Comparison of ENCODE assay signal across 21 cellular contexts in the genomic region with DNA sequence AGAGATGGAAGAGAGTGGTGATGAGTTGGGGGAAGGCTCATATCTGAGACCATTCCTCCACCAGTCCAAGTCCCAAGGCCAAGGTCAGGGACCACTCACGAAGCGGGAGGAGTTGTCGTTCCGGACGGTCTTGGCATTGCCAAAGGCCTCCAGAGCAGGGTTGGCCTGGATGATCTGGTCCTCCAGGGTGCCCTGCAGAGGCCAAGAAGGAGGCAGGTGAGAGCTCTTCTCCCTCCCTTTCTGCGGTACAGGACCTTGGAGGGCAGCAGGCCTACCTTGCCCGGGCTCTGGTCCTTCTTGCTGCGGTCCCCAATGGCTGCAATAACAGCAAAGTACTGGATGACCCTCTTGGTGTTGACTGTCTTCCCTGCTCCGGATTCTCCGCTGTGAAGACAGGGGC. TPM values are rescaled to one million over a fixed set of nuclear protein-coding genes. Genes with fewer than 3 reads are reported as not detected.
DNase-seq lines count a peak whose midpoint lies in the region; ATAC-seq, FAIRE-seq and TF ChIP-seq lines count a peak whose summit lies in the region.
"Had no signal": no experiment of that assay in that cellular context is flagged by ENCODE, and none has a peak within 500 bp of the region (broad histone marks: within the 10 kb centered on the region; RNA-seq: fewer than 3 reads in every experiment).

No MANE protein-coding gene starts in this region.

- WGBS in trophoblast cell (ENCODE audit: extremely low coverage, insufficient coverage, insufficient read length): no CpG with 5 or more reads among the region's 10 CpGs

- H2AK5ac ChIP-seq in trophoblast cell (ENCODE audit: low read length): no peak overlapping the region

- no peak overlapping the region for H4K8ac ChIP-seq in trophoblast cell (ENCODE audit: low read depth, low read length)

- H3K23ac ChIP-seq in trophoblast cell (ENCODE audit: low read length): no peak overlapping the region

- H3K27ac ChIP-seq in cingulate gyrus (ENCODE audit: low read depth, low read length): peak overlapping the region; percentile 94
- H3K27ac ChIP-seq in trophoblast cell (ENCODE audit: low read depth, low read length): no peak overlapping the region
- H3K27ac ChIP-seq in tibial artery: no peak overlapping the region
- H3K27ac ChIP-seq: GM23248, SJCRH30 had no signal

- H4K12ac ChIP-seq in trophoblast cell (ENCODE audit: low read depth, low read length): no peak overlapping the region

- H3K18ac ChIP-seq in trophoblast cell (ENCODE audit: low read length): no peak overlapping the region

- peak overlapping the region; percentile 21 for H3K4me3 ChIP-seq in trophoblast cell (ENCODE audit: low read depth, low read length)
- H3K4me3 ChIP-seq in tibial artery: no peak overlapping the region
- H3K4me3 ChIP-seq: GM23248, K562, SJCRH30 had no signal

- no peaks in the 10 kb centered on the region for H3K27me3 ChIP-seq in trophoblast cell (ENCODE audit: insufficient read depth, low read length)
- H3K27me3 ChIP-seq in tibial artery: peaks cover 0 to 15% of the 10 kb centered on the region in 2 donors
- H3K27me3 ChIP-seq: BE2C, SJCRH30 had no signal

- no peak for FAIRE-seq in D721Med (lab: Jason Lieb, UNC)
- FAIRE-seq: K562 had no signal

- TF ChIP-seq CTCF in natural killer cell (IDR thresholded peaks at IDR 0.05) (no peak), tibial artery (IDR thresholded peaks at IDR 0.05) (no peak), D721Med (IDR thresholded peaks at IDR 0.05; ENCODE audit: insufficient read depth, missing control alignments) (no peak)

- H3K27me3 Mint-ChIP-seq in natural killer cell treated with Interleukin-12 subunit alpha and Interleukin-12 subunit beta and Interleukin-15 and Interleukin-18, amount 100 ng/mL, for 72 hours: peaks cover 15 to 31% of the 10 kb centered on the region in 2 donors
- H3K27me3 Mint-ChIP-seq in natural killer cell (ENCODE audit: low read depth in 2 of 2): peaks cover 5 to 8% of the 10 kb centered on the region in 2 donors

- H3K4ac ChIP-seq in trophoblast cell (ENCODE audit: low read depth, low read length): no peak overlapping the region

- H2BK5ac ChIP-seq in trophoblast cell (ENCODE audit: low read depth, low read length, poor library complexity): no peak overlapping the region

- H2AFZ ChIP-seq in trophoblast cell (ENCODE audit: insufficient read depth, low read length, poor library complexity): no peak overlapping the region
- H2AFZ ChIP-seq: GM23248 had no signal

- no peak overlapping the region for H3K4me3 Mint-ChIP-seq in natural killer cell treated with Interleukin-12 subunit alpha and Interleukin-12 subunit beta and Interleukin-15 and Interleukin-18, amount 100 ng/mL, for 72 hours
- H3K4me3 Mint-ChIP-seq in natural killer cell: no peak overlapping the region
- H3K4me3 Mint-ChIP-seq: CD4-positive, alpha-beta memory T cell had no signal

- H4K91ac ChIP-seq in trophoblast cell (ENCODE audit: low read depth, low read length): no peak overlapping the region

- no peak overlapping the region for H3K14ac ChIP-seq in trophoblast cell (ENCODE audit: low read length)

- H3K9me3 Mint-ChIP-seq in natural killer cell treated with Interleukin-12 subunit alpha and Interleukin-12 subunit beta and Interleukin-15 and Interleukin-18, amount 100 ng/mL, for 72 hours: no peaks in the 10 kb centered on the region
- H3K9me3 Mint-ChIP-seq in natural killer cell: no peaks in the 10 kb centered on the region

- H3K27ac Mint-ChIP-seq in natural killer cell treated with Interleukin-12 subunit alpha and Interleukin-12 subunit beta and Interleukin-15 and Interleukin-18, amount 100 ng/mL, for 72 hours: no peak overlapping the region
- no peak overlapping the region for H3K27ac Mint-ChIP-seq in natural killer cell

- intact Hi-C loops in natural killer cell (cut with micrococcal nuclease) (no loop called here), tibial artery (cut with DNase I; ENCODE audit: low total_unique reads) (no loop called here)

- no peaks in the 10 kb centered on the region for H3K36me3 ChIP-seq in trophoblast cell (ENCODE audit: control insufficient read depth in 1 of 2, insufficient read depth in 2 of 2, low read length in 2 of 2)
- no peaks in the 10 kb centered on the region for H3K36me3 ChIP-seq in tibial artery
- H3K36me3 ChIP-seq: BE2C, SJCRH30 had no signal

- H3K36me3 Mint-ChIP-seq in natural killer cell treated with Interleukin-12 subunit alpha and Interleukin-12 subunit beta and Interleukin-15 and Interleukin-18, amount 100 ng/mL, for 72 hours: no peaks in the 10 kb centered on the region
- no peaks in the 10 kb centered on the region for H3K36me3 Mint-ChIP-seq in natural killer cell
- H3K36me3 Mint-ChIP-seq: CD4-positive, alpha-beta memory T cell had no signal

- peak; percentile 10 for DNase-seq in natural killer cell treated with Interleukin-12 subunit alpha and Interleukin-12 subunit beta and Interleukin-15 and Interleukin-18, amount 100 ng/mL, for 72 hours (ENCODE audit: low spot score)
- no peak for DNase-seq in natural killer cell
- DNase-seq in trophoblast cell: no peak
- peak; percentile 16 to 59 for DNase-seq in tibial artery
- no peak for DNase-seq in D721Med (ENCODE audit: insufficient read length, low spot score)
- DNase-seq in globus pallidus (ENCODE audit: low spot score): no peak
- DNase-seq: BE2C; CD4-positive, alpha-beta memory T cell; DMS79; GM23248; NCI-H1417 treated with DMSO at 0.1 percent for 48 hours; NCI-H1930; NCI-H748 treated with DMSO at 0.1 percent for 48 hours; OCI-M1; RPMI8226; SJCRH30 had no signal

- ATAC-seq in natural killer cell treated with Interleukin-12 subunit alpha and Interleukin-12 subunit beta and Interleukin-15 and Interleukin-18, amount 100 ng/mL, for 72 hours: no peak
- no peak for ATAC-seq in natural killer cell
- ATAC-seq in GM18502 (IDR thresholded peaks at IDR 0.05; ENCODE audit: poor library complexity, unreplicated experiment): no peak
- ATAC-seq: K562 had no signal

- H3K4me1 ChIP-seq in trophoblast cell (ENCODE audit: control insufficient read depth in 1 of 2, insufficient read depth in 2 of 2, low read length in 2 of 2) (peaks cover 4 to 5% of the 10 kb centered on the region in 2 experiments), tibial artery (no peaks in the 10 kb centered on the region)
- H3K4me1 ChIP-seq: BE2C had no signal

- no peak overlapping the region for H2BK120ac ChIP-seq in trophoblast cell (ENCODE audit: insufficient read depth, low read length, poor library complexity)

- H3K79me2 ChIP-seq in trophoblast cell (ENCODE audit: control insufficient read depth, insufficient read depth, low read length, poor library complexity): no peaks in the 10 kb centered on the region

- no peak overlapping the region for H3K4me2 ChIP-seq in trophoblast cell (ENCODE audit: low read length)

- H3K9ac ChIP-seq in trophoblast cell (ENCODE audit: low read length): no peak overlapping the region
- H3K9ac ChIP-seq: GM23248 had no signal

- H3K79me1 ChIP-seq in trophoblast cell (ENCODE audit: low read length): no peaks in the 10 kb centered on the region

- H3K9me3 ChIP-seq in trophoblast cell (ENCODE audit: insufficient read depth, low read depth, low read length): peaks cover 9% of the 10 kb centered on the region
- H3K9me3 ChIP-seq in tibial artery: no peaks in the 10 kb centered on the region
- H3K9me3 ChIP-seq: BE2C, SJCRH30 had no signal

- no peak overlapping the region for H2BK12ac ChIP-seq in trophoblast cell (ENCODE audit: low read length)

- no peaks in the 10 kb centered on the region for H3K4me1 Mint-ChIP-seq in natural killer cell treated with Interleukin-12 subunit alpha and Interleukin-12 subunit beta and Interleukin-15 and Interleukin-18, amount 100 ng/mL, for 72 hours (ENCODE audit: low read depth in 2 of 2)
- H3K4me1 Mint-ChIP-seq in natural killer cell: no peaks in the 10 kb centered on the region
- H3K4me1 Mint-ChIP-seq: CD4-positive, alpha-beta memory T cell had no signal

RNA-seq across cellular contexts. Expression of gene MYH7, which starts 4.0 kb away (rescaled TPM):
- not detected for total RNA-seq in natural killer cell treated with Interleukin-12 subunit alpha and Interleukin-12 subunit beta and Interleukin-15 and Interleukin-18, amount 100 ng/mL, for 72 hours
- total RNA-seq in natural killer cell: not detected
- not detected in 2 replicates for polyA plus RNA-seq in trophoblast cell (2013)
- total RNA-seq: CD4-positive, alpha-beta memory T cell; GM23248; K562; NCI-H460 had no signal
- polyA plus RNA-seq: AG04450; CD4-positive, alpha-beta memory T cell; GM23248; K562 had no signal

RNA-seq across cellular contexts. Expression of gene MYH6, which starts 23.4 kb away (rescaled TPM):
- under 1 TPM in 1 of 2 donors, not detected in 1; 0.28 TPM for total RNA-seq in natural killer cell treated with Interleukin-12 subunit alpha and Interleukin-12 subunit beta and Interleukin-15 and Interleukin-18, amount 100 ng/mL, for 72 hours
- total RNA-seq in natural killer cell: not detected
- 0.05 and 0.06 TPM in 2 replicates for polyA plus RNA-seq in trophoblast cell (2013)
- total RNA-seq: CD4-positive, alpha-beta memory T cell; GM23248; K562; NCI-H460; SJCRH30 had no signal
- polyA plus RNA-seq: AG04450; CD4-positive, alpha-beta memory T cell; GM23248; K562 had no signal

RNA-seq across cellular contexts. Expression of gene NGDN, which starts 38.0 kb away (rescaled TPM):
- total RNA-seq in natural killer cell treated with Interleukin-12 subunit alpha and Interleukin-12 subunit beta and Interleukin-15 and Interleukin-18, amount 100 ng/mL, for 72 hours: 10 to 100 TPM; 65.6 to 65.7 TPM
- 100 to 1,000 TPM; 110 to 136 (median 126) TPM for total RNA-seq in natural killer cell
- polyA plus RNA-seq in trophoblast cell (2013): 67.2 and 67.4 TPM in 2 replicates

RNA-seq across cellular contexts. Expression of gene CMTM5, which starts 54.6 kb away (rescaled TPM):
- not detected for total RNA-seq in natural killer cell treated with Interleukin-12 subunit alpha and Interleukin-12 subunit beta and Interleukin-15 and Interleukin-18, amount 100 ng/mL, for 72 hours
- 1 to 10 TPM in 2 of 3 donors, not detected in 1; 2.9 to 4.5 TPM for total RNA-seq in natural killer cell
- not detected in 2 replicates for polyA plus RNA-seq in trophoblast cell (2013)
- total RNA-seq: CD4-positive, alpha-beta memory T cell; GM23248; K562; NCI-H460 had no signal
- polyA plus RNA-seq: CD4-positive, alpha-beta memory T cell; GM23248 had no signal

RNA-seq across cellular contexts. Expression of gene IL25, which starts 58.9 kb away (rescaled TPM):
- total RNA-seq in natural killer cell treated with Interleukin-12 subunit alpha and Interleukin-12 subunit beta and Interleukin-15 and Interleukin-18, amount 100 ng/mL, for 72 hours: not detected
- not detected for total RNA-seq in natural killer cell
- not detected in 2 replicates for polyA plus RNA-seq in trophoblast cell (2013)
- total RNA-seq: CD4-positive, alpha-beta memory T cell; GM23248; K562; NCI-H460; SJCRH30 had no signal
- polyA plus RNA-seq: AG04450; CD4-positive, alpha-beta memory T cell; GM23248; K562 had no signal

Comparison
In these comparisons a context has a peak if more than half of its experiments do, and no peak if none do; other contexts are left out.
1. DNase-seq: peak in natural killer cell treated with Interleukin-12 subunit alpha and Interleukin-12 subunit beta and Interleukin-15 and Interleukin-18, amount 100 ng/mL, for 72 hours (single experiment) and tibial artery (2 of 2); none in natural killer cell (single experiment), trophoblast cell (0 of 2), D721Med (single experiment) and globus pallidus (single experiment).